ENCODE assay signal across 8 cellular contexts in the genomic region with DNA sequence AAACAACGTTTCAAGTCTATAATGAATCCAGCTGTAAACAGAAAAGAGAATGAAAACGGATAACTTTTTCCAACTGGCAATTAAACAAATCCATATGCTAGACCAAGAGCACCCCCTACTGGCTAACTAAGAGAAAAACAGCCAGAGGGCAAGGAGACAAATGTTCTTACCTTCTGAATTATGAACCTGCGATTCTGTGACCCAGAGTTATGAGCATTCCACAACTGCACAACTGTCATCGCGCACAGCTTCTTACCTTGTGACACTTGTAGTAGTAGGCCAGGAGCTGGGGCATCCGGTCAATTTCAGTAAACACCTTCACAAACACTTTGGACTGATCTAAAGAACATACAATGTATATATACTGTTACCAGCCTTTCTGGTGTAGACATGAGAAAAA. TPM values are rescaled to one million over a fixed set of nuclear protein-coding genes. Genes with fewer than 3 reads are reported as not detected.
DNase-seq lines count a peak whose midpoint lies in the region; ATAC-seq and TF ChIP-seq lines count a peak whose summit lies in the region.

No MANE protein-coding gene starts in this region.

- BruUV-seq in PC-9 (replicated peaks; lab: Mats Ljungman, UMichigan), result no TSS peak

- CTCF ChIA-PET in PC-9 (lab: Charles Lee), result interaction anchor here (0.6 to 4.2 kb wide), 4 partner anchors 102 to 252 kb away, joined by 3 to 62 read pairs (median 10); partner anchors contain the start of gene SCNN1G

- no peak overlapping the region for H2AFZ ChIP-seq in PC-9

- H3K4me1 ChIP-seq in PC-9 (replicated peaks; ENCODE audit: insufficient read depth), result peaks cover 3% of the 10 kb centered on the region; the same call in 1 of the 2 replicates

- H3F3A ChIP-seq in PC-9 (ENCODE audit: insufficient read depth, low read depth), result peaks cover 20% of the 10 kb centered on the region; the same call in 1 of the 2 replicates

- no peak overlapping the region for H3K27ac Mint-ChIP-seq in effector memory CD8-positive, alpha-beta T cell
- H3K27ac Mint-ChIP-seq in mesothelial cell of epicardium, result no peak overlapping the region

- H4K20me1 ChIP-seq in PC-9 (ENCODE audit: insufficient read depth), result peaks cover 2% of the 10 kb centered on the region

- no peaks in the 10 kb centered on the region for H3K9me2 ChIP-seq in PC-9 (ENCODE audit: insufficient read depth)

- H3K9me3 Mint-ChIP-seq in effector memory CD8-positive, alpha-beta T cell, result no peaks in the 10 kb centered on the region
- no peaks in the 10 kb centered on the region for H3K9me3 Mint-ChIP-seq in mesothelial cell of epicardium

- POLR2A ChIA-PET in PC-9 (lab: Charles Lee; ENCODE audit: unreplicated experiment), result interaction anchor here (0.7 kb wide), 1 partner anchor 254 kb away, joined by 4 read pairs; no protein-coding TSS in a partner anchor

- peaks cover 77% of the 10 kb centered on the region for H3K36me3 Mint-ChIP-seq in effector memory CD8-positive, alpha-beta T cell (ENCODE audit: insufficient read depth)
- peaks cover 32% of the 10 kb centered on the region for H3K36me3 Mint-ChIP-seq in mesothelial cell of epicardium

- TF ChIP-seq CTCF in PC-9 (conservative IDR thresholded peaks at IDR 0.05), result peak; percentile 94
- peak; percentile 78 for TF ChIP-seq CTCF in mesothelial cell of epicardium (IDR thresholded peaks at IDR 0.05; ENCODE audit: unreplicated experiment)

- H3K27ac ChIP-seq in PC-9, result no peak overlapping the region

- H3K79me2 ChIP-seq in PC-9 (ENCODE audit: low read depth), result no peaks in the 10 kb centered on the region

- ATAC-seq in Right ventricle myocardium superior (ENCODE audit: poor library complexity) (peak; percentile 67), HG03342 (IDR thresholded peaks at IDR 0.05; ENCODE audit: unreplicated experiment) (no peak), GM19463 (IDR thresholded peaks at IDR 0.05; ENCODE audit: unreplicated experiment) (no peak)
- ATAC-seq in effector memory CD8-positive, alpha-beta T cell (replicated peaks), result peak; percentile 40

- no peaks in the 10 kb centered on the region for H3K9me3 ChIP-seq in PC-9 (ENCODE audit: insufficient read depth, low read depth)

- no peak overlapping the region for H3K4me2 ChIP-seq in PC-9

- H3K36me3 ChIP-seq in PC-9 (ENCODE audit: low read depth), result peaks cover 27% of the 10 kb centered on the region

- peaks cover 0 to 4% of the 10 kb centered on the region in 2 donors for H3K4me1 Mint-ChIP-seq in effector memory CD8-positive, alpha-beta T cell (ENCODE audit: low read depth in 2 of 2)
- no peaks in the 10 kb centered on the region for H3K4me1 Mint-ChIP-seq in mesothelial cell of epicardium

- H3K4me3 Mint-ChIP-seq in effector memory CD8-positive, alpha-beta T cell, result no peak overlapping the region
- H3K4me3 Mint-ChIP-seq in mesothelial cell of epicardium, result no peak overlapping the region

- no peak overlapping the region for H3K4me3 ChIP-seq in PC-9

- DNase-seq in Right ventricle myocardium superior, result no peak
- no peak for DNase-seq in cardiac septum (ENCODE audit: low spot score)
- DNase-seq in M059J (ENCODE audit: low read depth), result peak; percentile 70
- DNase-seq in PC-9, result peak; percentile 28 to 63
- DNase-seq in effector memory CD8-positive, alpha-beta T cell, result peak; percentile 29 to 37 (median 35)
- DNase-seq in mesothelial cell of epicardium (ENCODE audit: low spot score in 2 of 2, unreplicated experiment in 2 of 2), result no peak

- H3K27me3 ChIP-seq in PC-9 (ENCODE audit: insufficient read depth, low read depth), result no peaks in the 10 kb centered on the region

- intact Hi-C loops in Right ventricle myocardium superior (cut with DNase I), result loop anchor here (2.0 to 10.0 kb wide), 3 partner anchors 252 to 530 kb away; partner anchors contain the start of gene SCNN1G
- intact Hi-C loops in cardiac septum (cut with DNase I), result loop anchor here (10.0 kb wide), 2 partner anchors 370 to 540 kb away; no protein-coding TSS in a partner anchor
- intact Hi-C loops in PC-9 (cut with micrococcal nuclease; ENCODE audit: unreplicated experiment), result loop anchor here (1.0 to 10.0 kb wide), 5 partner anchors 104 to 602 kb away; partner anchors contain the start of gene SCNN1G

- no peaks in the 10 kb centered on the region for H3K27me3 Mint-ChIP-seq in effector memory CD8-positive, alpha-beta T cell
- H3K27me3 Mint-ChIP-seq in mesothelial cell of epicardium (ENCODE audit: low read depth), result no peaks in the 10 kb centered on the region

RNA-seq across cellular contexts. Expression of gene COG7, which starts 18.6 kb away (rescaled TPM):
- total RNA-seq in Right ventricle myocardium superior (11.5 TPM), cardiac septum (14.4 TPM), PC-9 (2021) (38.3 and 40.7 TPM in 2 replicates), mesothelial cell of epicardium (42.1 to 42.5 TPM (median 42.1 TPM) in 3 replicates)
- total RNA-seq in M059J (2014; rRNA removed; shearing (Covaris generic)), result 20.6 and 30.5 TPM in 2 replicates

Comparison
In these comparisons a context has a peak if more than half of its experiments do, and no peak if none do; other contexts are left out.
1. ATAC-seq: peak in Right ventricle myocardium superior (single experiment) and effector memory CD8-positive, alpha-beta T cell (single experiment); none in HG03342 (single experiment) and GM19463 (single experiment).
2. DNase-seq: peak in M059J (single experiment), PC-9 (2 of 2) and effector memory CD8-positive, alpha-beta T cell (3 of 3); none in Right ventricle myocardium superior (single experiment), cardiac septum (single experiment) and mesothelial cell of epicardium (0 of 2).